In genomic region chr11:795638-796564, GRCh38 we compare ENCODE assay signal across 8 cellular contexts. TPM values are rescaled to one million over a fixed set of nuclear protein-coding genes. Genes with fewer than 3 reads are reported as not detected.
A peak's percentile ranks its signal among the peaks of the same experiment; 100 is the strongest.
DNase-seq lines count a peak whose midpoint lies in the region; ATAC-seq and TF ChIP-seq lines count a peak whose summit lies in the region.

No MANE protein-coding gene starts in this region.

- no peak overlapping the region for H2AFZ ChIP-seq in neuronal stem cell (ENCODE audit: low read length)

- TF ChIP-seq POLR2A in suprapubic skin (IDR thresholded peaks at IDR 0.05), result no peak

- H3K4ac ChIP-seq in neuronal stem cell (ENCODE audit: low read length), result peak overlapping the region; percentile 70

- no peak for TF ChIP-seq EP300 in suprapubic skin (IDR thresholded peaks at IDR 0.05)

- peak overlapping the region; percentile 76 for H3K23ac ChIP-seq in neuronal stem cell (ENCODE audit: low read depth, low read length, poor library complexity)

- peak overlapping the region; percentile 98 for H3K14ac ChIP-seq in neuronal stem cell (ENCODE audit: low read length)

- POLR2A ChIA-PET in Panc1 (lab: Charles Lee), result interaction anchor here (0.8 kb wide), 1 partner anchor 26 kb away, joined by 3 read pairs; no protein-coding TSS in a partner anchor

- H4K8ac ChIP-seq in neuronal stem cell (ENCODE audit: low read depth, low read length), result no peak overlapping the region

- H3K79me1 ChIP-seq in neuronal stem cell (ENCODE audit: low read depth, low read length), result peaks cover 24% of the 10 kb centered on the region

- intact Hi-C loops in Panc1 (cut with micrococcal nuclease; ENCODE audit: unreplicated experiment), result no loop called here

- H2BK120ac ChIP-seq in neuronal stem cell (ENCODE audit: low read depth, low read length), result peak overlapping the region; percentile 16

- H4K91ac ChIP-seq in neuronal stem cell (ENCODE audit: low read depth, low read length, poor library complexity), result no peak overlapping the region

- in situ Hi-C loops in Panc1 (cut with HindIII; ENCODE audit: low pct_unique_long_range_greater_than_20kb, low sequenced_read_pairs), result no loop called here

- H3K27ac ChIP-seq in Panc1 (ENCODE audit: low read length) (peak overlapping the region; percentile 93), neuronal stem cell (replicated peaks; ENCODE audit: low read length) (peak overlapping the region; percentile 45), suprapubic skin (peak overlapping the region; percentile 78)

- H3K27me3 ChIP-seq in Panc1 (ENCODE audit: control insufficient read depth, insufficient read depth, low read length), result no peaks in the 10 kb centered on the region
- H3K27me3 ChIP-seq in neuronal stem cell (ENCODE audit: control insufficient read depth in 3 of 3, insufficient read depth in 3 of 3, low read depth in 1 of 3, low read length in 3 of 3), result no peaks in the 10 kb centered on the region
- H3K27me3 ChIP-seq in suprapubic skin, result no peaks in the 10 kb centered on the region

- H2BK15ac ChIP-seq in neuronal stem cell (ENCODE audit: low read length), result peak overlapping the region; percentile 89

- ATAC-seq in HG03175 (IDR thresholded peaks at IDR 0.05; ENCODE audit: unreplicated experiment) (peak; percentile 28), Panc1 (peak; percentile 33)

- H2BK5ac ChIP-seq in neuronal stem cell (ENCODE audit: low read length), result peak overlapping the region; percentile 10

- WGBS in neuronal stem cell (ENCODE audit: extremely low coverage in 2 of 2, insufficient read length in 2 of 2, insufficient replicate concordance in 1 of 2), 2 donors, result no CpG with 5 or more reads among the region's 25 CpGs
- 0% methylated on average over 1 of the region's 25 CpGs for WGBS in suprapubic skin

- H3K4me2 ChIP-seq in neuronal stem cell (ENCODE audit: insufficient read depth, low read length, poor library complexity, severe bottlenecking), result peak overlapping the region; percentile 92

- TF ChIP-seq CTCF in Panc1 (IDR thresholded peaks at IDR 0.05) (no peak), suprapubic skin (IDR thresholded peaks at IDR 0.05) (no peak)

- peak overlapping the region; percentile 85 for H3K9ac ChIP-seq in neuronal stem cell (ENCODE audit: low read depth, low read length, poor library complexity)

- CTCF ChIA-PET in Panc1 (lab: Charles Lee), result no interaction called here

- H3K4me3 ChIP-seq in Panc1 (ENCODE audit: low read depth in 2 of 2, low read length in 2 of 2), result peak overlapping the region; percentile 71 to 86
- peak overlapping the region in 1 of 2 donors; percentile 99 for H3K4me3 ChIP-seq in neuronal stem cell (ENCODE audit: low read length in 2 of 2)
- peak overlapping the region; percentile 72 for H3K4me3 ChIP-seq in suprapubic skin

- DNase-seq in DMS53 (lab: John Stamatoyannopoulos, UW), result peak; percentile 89
- DNase-seq in Panc1 (ENCODE audit: low read depth, low spot score), result no peak
- peak; percentile 64 for DNase-seq in activated T-helper 1 cell treated with Interleukin-2 at 50 U/mL for 16 hours (ENCODE audit: low read depth)
- peak; percentile 68 for DNase-seq in fibroblast of peridontal ligament (ENCODE audit: extremely low read depth)
- no peak for DNase-seq in neuronal stem cell (ENCODE audit: low spot score)
- DNase-seq in suprapubic skin (ENCODE audit: low spot score in 2 of 2), result peak in 1 of 2 donors; percentile 84
- DNase-seq in NCI-H345 treated with DMSO at 0.1 percent for 48 hours (lab: John Stamatoyannopoulos, UW; ENCODE audit: unreplicated experiment), result no peak

- no peaks in the 10 kb centered on the region; the same call in none of the 2 replicates for H3K36me3 ChIP-seq in Panc1 (ENCODE audit: control insufficient read depth, insufficient read depth, low read length)
- peaks cover 22 to 60% of the 10 kb centered on the region in 2 donors for H3K36me3 ChIP-seq in neuronal stem cell (replicated peaks in 1 of 2; ENCODE audit: control insufficient read depth in 2 of 2, insufficient read depth in 2 of 2, low read length in 2 of 2)
- H3K36me3 ChIP-seq in suprapubic skin, result peaks cover 25% of the 10 kb centered on the region

- H3K4me1 ChIP-seq in Panc1 (ENCODE audit: control insufficient read depth, insufficient read depth, low read length) (peaks cover 49% of the 10 kb centered on the region), neuronal stem cell (ENCODE audit: control insufficient read depth in 2 of 2, insufficient read depth in 1 of 2, low read depth in 1 of 2, low read length in 2 of 2) (peaks cover 12 to 15% of the 10 kb centered on the region in 2 donors), suprapubic skin (peaks cover 44% of the 10 kb centered on the region)

- H2AK5ac ChIP-seq in neuronal stem cell (ENCODE audit: low read depth, low read length), result peak overlapping the region; percentile 89

- no peak overlapping the region for H2BK12ac ChIP-seq in neuronal stem cell (ENCODE audit: low read length)

- H3K9me3 ChIP-seq in Panc1 (ENCODE audit: control insufficient read depth, insufficient read depth, low read depth, low read length), result no peaks in the 10 kb centered on the region
- H3K9me3 ChIP-seq in neuronal stem cell (replicated peaks in 1 of 2; ENCODE audit: control insufficient read depth in 2 of 2, insufficient read depth in 1 of 2, low read depth in 1 of 2, low read length in 2 of 2), result no peaks in the 10 kb centered on the region
- H3K9me3 ChIP-seq in suprapubic skin, result no peaks in the 10 kb centered on the region

- BruUV-seq in Panc1 (replicated peaks; lab: Mats Ljungman, UMichigan), result no TSS peak

- peak overlapping the region; percentile 85 for H3K18ac ChIP-seq in neuronal stem cell (ENCODE audit: low read length)

RNA-seq across cellular contexts. Expression of gene SLC25A22, which starts 2.2 kb away (rescaled TPM):
- total RNA-seq in Panc1 (2021; ENCODE audit: unreplicated experiment) (119 TPM), suprapubic skin (10 to 100 TPM; 11.2 to 14.7 (median 13.7) TPM)
- polyA plus RNA-seq in Panc1 (2012; ENCODE audit: insufficient read length), result 120 TPM
- 26.6 TPM for polyA plus RNA-seq in neuronal stem cell (2013, experiment 1 of 2)
- 26.0 TPM for polyA plus RNA-seq in neuronal stem cell (2013, experiment 2 of 2)

RNA-seq across cellular contexts. Expression of gene CEND1, which starts 6.0 kb away (rescaled TPM):
- 15.9 TPM for total RNA-seq in Panc1 (2021; ENCODE audit: unreplicated experiment)
- 36.1 TPM for polyA plus RNA-seq in Panc1 (2012; ENCODE audit: insufficient read length)
- 2.6 TPM for polyA plus RNA-seq in neuronal stem cell (2013, experiment 1 of 2)
- polyA plus RNA-seq in neuronal stem cell (2013, experiment 2 of 2), result 2.7 TPM
- total RNA-seq in suprapubic skin, result not detected

RNA-seq across cellular contexts. Expression of gene PIDD1, which starts 9.1 kb away (rescaled TPM):
- 75.9 TPM for total RNA-seq in Panc1 (2021; ENCODE audit: unreplicated experiment)
- polyA plus RNA-seq in Panc1 (2012; ENCODE audit: insufficient read length), result 86.9 TPM
- 30.8 TPM for polyA plus RNA-seq in neuronal stem cell (2013, experiment 1 of 2)
- 31.2 TPM for polyA plus RNA-seq in neuronal stem cell (2013, experiment 2 of 2)
- 10 to 100 TPM; 14.1 to 71.9 (median 33.5) TPM for total RNA-seq in suprapubic skin

RNA-seq across cellular contexts. Expression of gene RPLP2, which starts 13.9 kb away (rescaled TPM):
- 3,468 TPM for total RNA-seq in Panc1 (2021; ENCODE audit: unreplicated experiment)
- polyA plus RNA-seq in Panc1 (2012; ENCODE audit: insufficient read length), result 4,274 TPM
- polyA plus RNA-seq in neuronal stem cell (2013, experiment 1 of 2), result 5,165 TPM
- 5,448 TPM for polyA plus RNA-seq in neuronal stem cell (2013, experiment 2 of 2)
- total RNA-seq in suprapubic skin, result 1,000 to 10,000 TPM in 2 of 4 donors, 100 to 1,000 TPM in 2; 692 to 1,129 (median 991) TPM

RNA-seq across cellular contexts. Expression of gene GATD1, which starts 18.6 kb away (rescaled TPM):
- total RNA-seq in Panc1 (2021; ENCODE audit: unreplicated experiment), result 229 TPM
- 200 TPM for polyA plus RNA-seq in Panc1 (2012; ENCODE audit: insufficient read length)
- 45.2 TPM for polyA plus RNA-seq in neuronal stem cell (2013, experiment 1 of 2)
- polyA plus RNA-seq in neuronal stem cell (2013, experiment 2 of 2), result 42.6 TPM
- total RNA-seq in suprapubic skin, result 10 to 100 TPM; 27.2 to 68.2 (median 46.0) TPM

Comparison
In these comparisons a context has a peak if more than half of its experiments do, and no peak if none do; other contexts are left out.
1. DNase-seq: peak in DMS53 (single experiment), activated T-helper 1 cell treated with Interleukin-2 at 50 U/mL for 16 hours (single experiment) and fibroblast of peridontal ligament (single experiment); none in Panc1 (single experiment), neuronal stem cell (single experiment) and NCI-H345 treated with DMSO at 0.1 percent for 48 hours (single experiment).
2. RNA of gene CEND1, which starts 6.0 kb away (total RNA-seq): 15.9 TPM in Panc1 (single experiment); not detected in suprapubic skin; every median in the first group is over 10 times any median in the second.
3. Peak in every context shown above with its lines, with median percentiles within 50 percentile points of each other: H3K27ac ChIP-seq.